ENCODE assay signal across 4 cellular contexts in genomic region chr3:120323761-120324160, GRCh38. TPM values are rescaled to one million over a fixed set of nuclear protein-coding genes. Genes with fewer than 3 reads are reported as not detected.
"Had no signal": no experiment of that assay in that cellular context is flagged by ENCODE, and none has a peak within 500 bp of the region (broad histone marks: within the 10 kb centered on the region; RNA-seq: fewer than 3 reads in every experiment).

No MANE protein-coding gene starts in this region.

RNA-seq across cellular contexts. Expression of gene GPR156, which starts 38.7 kb away (rescaled TPM):
- total RNA-seq: activated CD4-positive, alpha-beta T cell treated with anti-CD3 and anti-CD28 coated beads, Interleukin-2, amount 10 ng/mL, durations not matched to agents 24 days and 14 days; activated naive CD8-positive, alpha-beta T cell treated with anti-CD3 and anti-CD28 coated beads, Interleukin-2, amount 10 ng/mL, durations not matched to agents 7 days and 5 days; thyroid gland had no signal
- polyA plus RNA-seq: aorta had no signal
